In genomic region chr1:152018537-152018936, GRCh38 we compare ENCODE assay signal across 10 cellular contexts. TPM values are rescaled to one million over a fixed set of nuclear protein-coding genes. Genes with fewer than 3 reads are reported as not detected.
A peak's percentile ranks its signal among the peaks of the same experiment; 100 is the strongest.
DNase-seq lines count a peak whose midpoint lies in the region; ATAC-seq, FAIRE-seq and TF ChIP-seq lines count a peak whose summit lies in the region.
"Had no signal": no experiment of that assay in that cellular context is flagged by ENCODE, and none has a peak within 500 bp of the region (broad histone marks: within the 10 kb centered on the region; RNA-seq: fewer than 3 reads in every experiment).

No MANE protein-coding gene starts in this region.

- no peaks in the 10 kb centered on the region for H3K36me3 ChIP-seq in OCI-LY1 (ENCODE audit: insufficient read depth, low read length)
- no peaks in the 10 kb centered on the region for H3K36me3 ChIP-seq in endothelial cell of umbilical vein (ENCODE audit: control insufficient read depth in 2 of 2, extremely low read depth in 1 of 2, insufficient read depth in 2 of 2, low read length in 2 of 2)
- H3K36me3 ChIP-seq in transverse colon, result no peaks in the 10 kb centered on the region
- H3K36me3 ChIP-seq in pancreas, result no peaks in the 10 kb centered on the region

- H3K4me3 ChIP-seq in OCI-LY1 (ENCODE audit: low read depth, low read length, poor library complexity, severe bottlenecking), result no peak overlapping the region
- no peak overlapping the region for H3K4me3 ChIP-seq in endothelial cell of umbilical vein (replicated peaks in 1 of 3; ENCODE audit: insufficient read depth in 1 of 3, low read depth in 1 of 3, low read length in 3 of 3)
- H3K4me3 ChIP-seq in transverse colon, result no peak overlapping the region
- no peak overlapping the region for H3K4me3 ChIP-seq in pancreas

- no peaks in the 10 kb centered on the region for H3K9me2 ChIP-seq in OCI-LY1 (ENCODE audit: low read depth, low read length)

- H2AFZ ChIP-seq in OCI-LY1 (ENCODE audit: low read length), result no peak overlapping the region
- no peak overlapping the region for H2AFZ ChIP-seq in endothelial cell of umbilical vein (ENCODE audit: low read depth, low read length)

- CTCF ChIA-PET in endothelial cell of umbilical vein (lab: Charles Lee), result interaction anchor here (0.7 to 1.5 kb wide), 8 partner anchors 12 to 89 kb away, joined by 3 to 7 read pairs (median 4); no protein-coding TSS in a partner anchor

- peaks cover 33% of the 10 kb centered on the region for H3K27me3 Mint-ChIP-seq in T-helper 17 cell

- H4K20me1 ChIP-seq in OCI-LY1 (ENCODE audit: insufficient read depth, low read length) (no peaks in the 10 kb centered on the region), endothelial cell of umbilical vein (replicated peaks; ENCODE audit: control insufficient read depth, extremely low read depth, insufficient read depth, low read length) (no peaks in the 10 kb centered on the region)

- H3K4me1 ChIP-seq in OCI-LY1 (ENCODE audit: insufficient read depth, low read length, severe bottlenecking) (no peaks in the 10 kb centered on the region), endothelial cell of umbilical vein (ENCODE audit: control insufficient read depth, extremely low read depth, insufficient read depth, low read length) (no peaks in the 10 kb centered on the region), transverse colon (no peaks in the 10 kb centered on the region), pancreas (no peaks in the 10 kb centered on the region)

- TF ChIP-seq EP300 in transverse colon (IDR thresholded peaks at IDR 0.05; ENCODE audit: low read depth), result no peak

- no peaks in the 10 kb centered on the region for H3F3A ChIP-seq in OCI-LY1 (ENCODE audit: insufficient read depth, low read length)

- H3K27ac ChIP-seq in OCI-LY1 (ENCODE audit: low read depth, low read length, poor library complexity, severe bottlenecking) (no peak overlapping the region), endothelial cell of umbilical vein (ENCODE audit: insufficient read depth, low read depth, low read length) (no peak overlapping the region), transverse colon (no peak overlapping the region), pancreas (no peak overlapping the region)

- WGBS in transverse colon (ENCODE audit: low coverage in 1 of 2), 2 donors, result 46 to 63% methylated on average over 3 to 4 of the region's 4 CpGs
- whole genome bisulfite sequencing in pancreas, 2 donors, result 47 to 52% methylated on average over 4 of the region's 4 CpGs

- no peak for ATAC-seq in pancreas
- no peak for ATAC-seq in T-helper 17 cell
- ATAC-seq: left ventricle myocardium superior had no signal

- no TSS peak for BruUV-seq in endothelial cell of umbilical vein (replicated peaks; lab: Mats Ljungman, UMichigan)

- H3K4me1 Mint-ChIP-seq in T-helper 17 cell, result peaks cover 9% of the 10 kb centered on the region

- peak; percentile 34 for DNase-seq in stimulated activated CD4-positive, alpha-beta T cell treated with anti-CD3 and anti-CD28 coated beads, Interleukin-1b, Interleukin-23, amount 100 ng/mL, for 48 hours
- no peak for DNase-seq in stimulated activated CD4-positive, alpha-beta T cell treated with anti-CD3 and anti-CD28 coated beads, Interleukin-12 subunit alpha, Interleukin-12 subunit beta, amount 100 ng/mL, for 4 hours
- peak; percentile 8 for DNase-seq in endothelial cell of umbilical vein (ENCODE audit: low read depth, low spot score)
- DNase-seq in transverse colon, result peak; percentile 19
- DNase-seq in pancreas, result no peak
- DNase-seq in T-helper 17 cell, result no peak
- no peak for DNase-seq in pons (ENCODE audit: low spot score)
- DNase-seq: left ventricle myocardium superior, small intestine had no signal

- H3K9ac ChIP-seq in OCI-LY1 (ENCODE audit: low read length) (no peak overlapping the region), endothelial cell of umbilical vein (replicated peaks; ENCODE audit: extremely low read depth, insufficient read depth, low read length) (no peak overlapping the region)

- H3K27me3 ChIP-seq in OCI-LY1 (ENCODE audit: insufficient read depth, low read length) (no peaks in the 10 kb centered on the region), endothelial cell of umbilical vein (ENCODE audit: control insufficient read depth in 2 of 2, insufficient read depth in 2 of 2, low read length in 2 of 2) (peaks cover 19 to 45% of the 10 kb centered on the region in 2 experiments), transverse colon (no peaks in the 10 kb centered on the region), pancreas (no peaks in the 10 kb centered on the region)

- no peak for TF ChIP-seq POLR2A in endothelial cell of umbilical vein (IDR thresholded peaks at IDR 0.05; ENCODE audit: low read depth, low read length)
- no peak for TF ChIP-seq POLR2A in transverse colon (IDR thresholded peaks at IDR 0.05)

- H3K9me1 ChIP-seq in endothelial cell of umbilical vein (replicated peaks; ENCODE audit: control insufficient read depth, extremely low read depth, insufficient read depth, low read length), result no peaks in the 10 kb centered on the region

- POLR2A ChIA-PET in endothelial cell of umbilical vein (lab: Charles Lee), result no interaction called here

- TF ChIP-seq CTCF in OCI-LY1 (IDR thresholded peaks at IDR 0.05; ENCODE audit: low read length), result peak; percentile 60
- peak; percentile 38 to 39 for TF ChIP-seq CTCF in endothelial cell of umbilical vein (IDR thresholded peaks at IDR 0.05; ENCODE audit: extremely low read depth in 1 of 2, insufficient read depth in 1 of 2, low read depth in 1 of 2, low read length in 2 of 2)
- no peak for TF ChIP-seq CTCF in transverse colon (IDR thresholded peaks at IDR 0.05)
- TF ChIP-seq CTCF in pancreas (IDR thresholded peaks at IDR 0.05), result no peak

- FAIRE-seq in endothelial cell of umbilical vein (lab: Jason Lieb, UNC) (no peak), pancreas (lab: Jason Lieb, UNC) (no peak)
- FAIRE-seq: small intestine had no signal

- in situ Hi-C loops in transverse colon (cut with MboI; ENCODE audit: low pct_ligation_motif_present in 1 of 4, low pct_unique_long_range_greater_than_20kb in 1 of 4, low sequenced_read_pairs in 3 of 4), result loop anchor here in 2 of 4 donors (25.0 kb wide), 1 partner anchor 106 kb away; the partner anchor contains the start of gene THEM4 (in 2 of the 2)

- no peak overlapping the region for H3K4me2 ChIP-seq in OCI-LY1 (ENCODE audit: low read length)
- no peak overlapping the region for H3K4me2 ChIP-seq in endothelial cell of umbilical vein (ENCODE audit: insufficient read depth, low read length)

- intact Hi-C loops in endothelial cell of umbilical vein (cut with micrococcal nuclease) (loop anchor here (10.0 kb wide), 1 partner anchor 484 kb away; no protein-coding TSS in a partner anchor), transverse colon (cut with DNase I; ENCODE audit: low total_unique reads) (no loop called here), pancreas (cut with DNase I) (no loop called here)

- H3K27ac Mint-ChIP-seq in T-helper 17 cell, result no peak overlapping the region

- dilution Hi-C loops in endothelial cell of umbilical vein (cut with MboI; ENCODE audit: extremely low pct_ligation_motif_present, low sequenced_read_pairs), result loop anchor here (25.0 kb wide), 1 partner anchor 106 kb away; the partner anchor contains the start of gene THEM4

- peaks cover 2% of the 10 kb centered on the region for H3K36me3 Mint-ChIP-seq in T-helper 17 cell (ENCODE audit: low read depth)

- H3K79me2 ChIP-seq in OCI-LY1 (ENCODE audit: insufficient read depth, low read length), result no peaks in the 10 kb centered on the region
- H3K79me2 ChIP-seq in endothelial cell of umbilical vein (ENCODE audit: control insufficient read depth, insufficient read depth, low read length), result no peaks in the 10 kb centered on the region

- no peak overlapping the region for H3K4me3 Mint-ChIP-seq in T-helper 17 cell

- H3K9me3 ChIP-seq in OCI-LY1 (ENCODE audit: low read length) (no peaks in the 10 kb centered on the region), endothelial cell of umbilical vein (replicated peaks; ENCODE audit: control insufficient read depth, insufficient read depth, low read length) (no peaks in the 10 kb centered on the region), transverse colon (no peaks in the 10 kb centered on the region), pancreas (no peaks in the 10 kb centered on the region), T-helper 17 cell (ENCODE audit: control insufficient read depth, low read length, poor library complexity, severe bottlenecking) (no peaks in the 10 kb centered on the region)

TF ChIP-seq in endothelial cell of umbilical vein, 7 proteins besides CTCF, POLR2A, EP300 and RAD21:
- TF ChIP-seq MYC (IDR thresholded peaks at IDR 0.05; ENCODE audit: low read depth, low read length), result no peak
- no peak for TF ChIP-seq JUN (IDR thresholded peaks at IDR 0.05; ENCODE audit: borderline replicate concordance, insufficient read depth, insufficient read length, low read depth)

RNA-seq across cellular contexts. Expression of gene S100A11, which starts 18.3 kb away (rescaled TPM):
- 461 and 505 TPM in 2 replicates for total RNA-seq in endothelial cell of umbilical vein
- polyA plus RNA-seq in endothelial cell of umbilical vein, result 497 and 528 TPM in 2 replicates
- polyA plus RNA-seq in endothelial cell of umbilical vein (2011; cell fraction: cytosol; rRNA removed), result 799 and 821 TPM in 2 replicates
- polyA plus RNA-seq in endothelial cell of umbilical vein (2011; cell fraction: nucleus; rRNA removed), result 130 and 166 TPM in 2 replicates
- 960 and 1,130 TPM in 2 replicates for polyA plus RNA-seq in endothelial cell of umbilical vein (2012)
- 406 and 450 TPM in 2 replicates for polyA minus RNA-seq in endothelial cell of umbilical vein
- 591 TPM for polyA minus RNA-seq in endothelial cell of umbilical vein (2011; cell fraction: cytosol; rRNA and poly(A)+ RNA removed)
- polyA minus RNA-seq in endothelial cell of umbilical vein (2011; cell fraction: nucleus; rRNA and poly(A)+ RNA removed), result 70.9 and 71.2 TPM in 2 replicates
- 100 to 1,000 TPM in 1 of 4 donors, 10 to 100 TPM in 3; 35.6 to 108 (median 54.8) TPM for total RNA-seq in transverse colon
- total RNA-seq in pancreas, result 100 to 1,000 TPM in 2 of 6 donors, 10 to 100 TPM in 4; 23.6 to 291 (median 61.9) TPM
- polyA plus RNA-seq in pancreas, result 100 to 1,000 TPM; 239 to 433 TPM
- total RNA-seq in T-helper 17 cell, result 100 to 1,000 TPM in 1 of 2 donors, 10 to 100 TPM in 1; 76.4 to 117 TPM

RNA-seq across cellular contexts. Expression of gene S100A10, which starts 24.9 kb away (rescaled TPM):
- total RNA-seq in endothelial cell of umbilical vein (650 and 779 TPM in 2 replicates), transverse colon (100 to 1,000 TPM in 3 of 4 donors, 10 to 100 TPM in 1; 59.1 to 289 (median 251) TPM), pancreas (100 to 1,000 TPM in 2 of 6 donors, 10 to 100 TPM in 4; 34.3 to 211 (median 74.6) TPM), T-helper 17 cell (100 to 1,000 TPM; 317 to 349 TPM)
- polyA plus RNA-seq in endothelial cell of umbilical vein (56.7 and 76.8 TPM in 2 replicates), pancreas (100 to 1,000 TPM; 203 to 269 TPM)
- 211 and 231 TPM in 2 replicates for polyA plus RNA-seq in endothelial cell of umbilical vein (2011; cell fraction: cytosol; rRNA removed)
- 60.0 and 72.0 TPM in 2 replicates for polyA plus RNA-seq in endothelial cell of umbilical vein (2011; cell fraction: nucleus; rRNA removed)
- 757 and 1,016 TPM in 2 replicates for polyA plus RNA-seq in endothelial cell of umbilical vein (2012)
- polyA minus RNA-seq in endothelial cell of umbilical vein, result 42.6 and 46.3 TPM in 2 replicates
- polyA minus RNA-seq in endothelial cell of umbilical vein (2011; cell fraction: cytosol; rRNA and poly(A)+ RNA removed), result 185 TPM
- polyA minus RNA-seq in endothelial cell of umbilical vein (2011; cell fraction: nucleus; rRNA and poly(A)+ RNA removed), result 19.5 and 23.7 TPM in 2 replicates

Comparison
In these comparisons a context has a peak if more than half of its experiments do, and no peak if none do; other contexts are left out.
1. DNase-seq: peak in stimulated activated CD4-positive, alpha-beta T cell treated with anti-CD3 and anti-CD28 coated beads, Interleukin-1b, Interleukin-23, amount 100 ng/mL, for 48 hours (single experiment), endothelial cell of umbilical vein (single experiment) and transverse colon (single experiment); none in stimulated activated CD4-positive, alpha-beta T cell treated with anti-CD3 and anti-CD28 coated beads, Interleukin-12 subunit alpha, Interleukin-12 subunit beta, amount 100 ng/mL, for 4 hours (single experiment), pancreas (0 of 6), T-helper 17 cell (0 of 3) and pons (single experiment).
2. CTCF ChIP-seq: peak in OCI-LY1 (single experiment) and endothelial cell of umbilical vein (2 of 2); none in transverse colon (0 of 5) and pancreas (0 of 4).